ENCODE assay signal across 16 cellular contexts in the genomic region with DNA sequence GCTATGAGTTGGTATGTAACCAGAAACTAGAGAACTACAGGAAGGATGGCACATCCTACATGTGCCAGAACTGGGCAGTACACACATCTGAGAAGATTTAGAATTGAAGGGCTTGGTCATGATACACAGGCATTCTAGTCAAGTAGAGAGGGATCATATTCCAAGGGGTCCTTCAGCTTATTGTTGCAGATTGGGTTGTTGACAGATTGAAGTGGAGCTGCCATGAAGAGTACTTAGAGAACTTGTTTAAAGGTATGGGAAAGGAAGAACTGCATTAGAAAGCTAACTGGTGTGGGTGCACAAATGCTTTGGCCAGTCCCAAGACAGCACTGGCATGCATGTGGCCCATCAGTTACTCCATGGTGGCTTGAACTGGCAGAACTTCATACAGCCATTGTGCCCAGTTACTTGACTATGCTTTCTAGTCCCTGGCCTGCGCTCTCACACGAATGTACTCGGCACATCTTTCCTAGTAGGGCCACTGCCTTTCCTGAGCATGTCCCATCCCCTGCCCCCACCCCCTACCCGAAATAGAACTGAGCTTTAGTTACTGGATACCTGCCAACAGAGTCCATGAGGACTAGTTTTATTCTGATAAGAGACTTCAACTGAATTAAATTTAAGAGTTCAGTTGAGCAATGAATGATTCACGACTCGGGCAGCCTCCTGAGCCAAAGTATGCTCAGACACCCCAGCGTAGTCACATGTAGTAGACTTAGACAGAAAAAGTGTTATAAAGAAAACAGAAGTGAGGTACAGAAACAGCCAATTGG.
A peak's percentile ranks its signal among the peaks of the same experiment; 100 is the strongest.
DNase-seq lines count a peak whose midpoint lies in the region; ATAC-seq lines count a peak whose summit lies in the region.
"Had no signal": no experiment of that assay in that cellular context is flagged by ENCODE, and none has a peak within 500 bp of the region (broad histone marks: within the 10 kb centered on the region; RNA-seq: fewer than 3 reads in every experiment).

No MANE protein-coding gene starts in this region.

- H3K9me3 ChIP-seq in GM23248 (ENCODE audit: low read depth) = no peaks in the 10 kb centered on the region
- H3K9me3 ChIP-seq: breast epithelium had no signal

- H3F3A ChIP-seq in GM23248 (ENCODE audit: insufficient read depth) = no peaks in the 10 kb centered on the region

- H4K20me1 ChIP-seq in GM23248 (ENCODE audit: insufficient read depth) = no peaks in the 10 kb centered on the region

- WGBS in GM23248 (ENCODE audit: low coverage in 1 of 2, low lambda C conversion rate in 2 of 2, missing lambda C conversion rate in 2 of 2), 2 experiments = 71 to 81% methylated on average over 7 of the region's 7 CpGs

- in situ Hi-C loops in GM23248 (cut with MboI) = loop anchor here (25.0 kb wide), 1 partner anchor 709 kb away; no protein-coding TSS in a partner anchor

- H3K9ac ChIP-seq in GM23248 = no peak overlapping the region

- peaks cover 56% of the 10 kb centered on the region for H3K27me3 ChIP-seq in GM23248 (replicated peaks; ENCODE audit: insufficient read depth)
- H3K27me3 ChIP-seq: breast epithelium had no signal

- no peak overlapping the region for H3K4me2 ChIP-seq in GM23248 (ENCODE audit: unreplicated experiment)

- DNase-seq in GM23248 (peak; percentile 31), NCI-H226 (peak; percentile 76), fibroblast of peridontal ligament (ENCODE audit: extremely low read depth) (peak; percentile 5), myocyte (ENCODE audit: low read depth) (peak; percentile 40), amygdala (lab: John Stamatoyannopoulos, UW) (no peak)
- DNase-seq in NK-92 treated with Interleukin-12 subunit alpha and Interleukin-12 subunit beta, amount 100 ng/mL, for 24 hours (lab: John Stamatoyannopoulos, UW) = no peak
- DNase-seq: activated effector memory CD4-positive, alpha-beta T cell treated with anti-CD3 and anti-CD28 coated beads, Interleukin-2, amount 50 U/mL, for 16 hours; EL; NCI-H2171 treated with DMSO at 0.1 percent for 48 hours; stimulated activated CD4-positive, alpha-beta T cell treated with anti-CD3 and anti-CD28 coated beads, Interleukin-2, amount 100 ng/mL, for 48 hours; trophoblast cell had no signal

- no peak overlapping the region for H2AFZ ChIP-seq in GM23248

- H3K9me2 ChIP-seq in GM23248 (ENCODE audit: insufficient read depth) = no peaks in the 10 kb centered on the region

- no peaks in the 10 kb centered on the region for H3K36me3 ChIP-seq in GM23248 (ENCODE audit: low read depth)
- H3K36me3 ChIP-seq: breast epithelium had no signal

- no peaks in the 10 kb centered on the region for H3K79me2 ChIP-seq in GM23248 (ENCODE audit: insufficient read depth)

- no peaks in the 10 kb centered on the region for H3K4me1 ChIP-seq in GM23248 (ENCODE audit: insufficient read depth)
- H3K4me1 ChIP-seq: breast epithelium had no signal

- H3K4me3 ChIP-seq in GM23248 = no peak overlapping the region
- H3K4me3 ChIP-seq: breast epithelium, SK-N-MC had no signal

- H3K27ac ChIP-seq in GM23248 = no peak overlapping the region
- H3K27ac ChIP-seq: breast epithelium, C4-2B, SK-N-MC had no signal

- ATAC-seq in GM18498 (IDR thresholded peaks at IDR 0.05; ENCODE audit: unreplicated experiment) = no peak
- ATAC-seq in HG02973 (IDR thresholded peaks at IDR 0.05; ENCODE audit: unreplicated experiment) = no peak

Comparison
In these comparisons a context has a peak if more than half of its experiments do, and no peak if none do; other contexts are left out.
1. DNase-seq: peak in GM23248 (single experiment), NCI-H226 (single experiment), fibroblast of peridontal ligament (single experiment) and myocyte (single experiment); none in NK-92 treated with Interleukin-12 subunit alpha and Interleukin-12 subunit beta, amount 100 ng/mL, for 24 hours (single experiment) and amygdala (0 of 56).